Comparison of ENCODE assay signal across 21 cellular contexts in genomic region chr16:83732536-83732935, GRCh38.
"Had no signal": no experiment of that assay in that cellular context is flagged by ENCODE, and none has a peak within 500 bp of the region (broad histone marks: within the 10 kb centered on the region; RNA-seq: fewer than 3 reads in every experiment).

No MANE protein-coding gene starts in this region.

- H3K4me3 ChIP-seq: SK-N-MC had no signal

- H3K27ac ChIP-seq: SK-N-MC, WERI-Rb-1 had no signal

- DNase-seq: activated CD4-positive, alpha-beta memory T cell treated with anti-CD3 and anti-CD28 coated beads, Interleukin-2, amount 10 ng/mL, durations not matched to agents 7 days and 5 days; activated CD4-positive, alpha-beta T cell treated with anti-CD3 and anti-CD28 coated beads for 1 hour; activated CD4-positive, alpha-beta T cell treated with anti-CD3 and anti-CD28 coated beads for 48 hours; activated CD4-positive, CD25-positive, alpha-beta regulatory T cell; activated CD8-positive, alpha-beta memory T cell treated with anti-CD3 and anti-CD28 coated beads for 24 hours; activated CD8-positive, alpha-beta memory T cell treated with anti-CD3 and anti-CD28 coated beads, Interleukin-2, amount 10 ng/mL, durations not matched to agents 7 days and 5 days; activated CD8-positive, alpha-beta memory T cell treated with anti-CD3 and anti-CD28 coated beads, Interleukin-2, amount 50 U/mL, for 48 hours; activated effector memory CD4-positive, alpha-beta T cell treated with Interleukin-2 at 50 U/mL for 16 hours; activated naive CD4-positive, alpha-beta T cell treated with anti-CD3 and anti-CD28 coated beads, Interleukin-2, amount 10 ng/mL, durations not matched to agents 7 days and 5 days; activated naive CD8-positive, alpha-beta T cell treated with anti-CD3 and anti-CD28 coated beads, Interleukin-2, amount 50 U/mL, for 24 hours; activated T-cell treated with anti-CD3 and anti-CD28 coated beads, Interleukin-2, amount 50 U/mL, for 48 hours; caudate nucleus; cerebellar nuclear complex; Kasumi-1; KG1; MM.1S; NCI-H146; NCI-H526 treated with DMSO at 0.1 percent for 48 hours; T1000; WERI-Rb-1 had no signal

- H3K36me3 ChIP-seq: WERI-Rb-1 had no signal
